1 cellular context compared by ENCODE assay signal in the genomic region with DNA sequence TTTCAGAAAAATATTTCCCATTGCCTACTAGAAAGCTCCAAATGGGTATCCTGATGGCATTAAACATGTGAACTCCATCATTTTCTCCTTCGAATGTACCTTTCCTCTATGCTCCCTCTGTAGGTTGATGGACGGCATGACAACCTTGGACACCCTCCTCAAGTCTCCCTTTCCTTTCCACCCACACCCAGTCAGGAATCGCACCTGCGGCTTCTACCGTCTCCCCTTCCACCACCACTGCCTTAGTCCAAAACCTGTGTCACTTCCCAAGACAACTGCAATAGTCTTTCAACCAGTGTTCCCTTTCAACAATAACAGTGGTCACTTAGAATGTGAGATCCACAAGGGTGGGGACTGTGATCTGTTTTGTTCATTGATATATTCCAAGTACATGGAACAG.
A peak's percentile ranks its signal among the peaks of the same experiment; 100 is the strongest.
TF ChIP-seq lines count a peak whose summit lies in the region.

No MANE protein-coding gene starts in this region.

TF ChIP-seq in HepG2, 621 proteins besides CTCF, POLR2A, EP300 and RAD21 (continued from another document and continues in another):
- TF ChIP-seq, protein P1, sequence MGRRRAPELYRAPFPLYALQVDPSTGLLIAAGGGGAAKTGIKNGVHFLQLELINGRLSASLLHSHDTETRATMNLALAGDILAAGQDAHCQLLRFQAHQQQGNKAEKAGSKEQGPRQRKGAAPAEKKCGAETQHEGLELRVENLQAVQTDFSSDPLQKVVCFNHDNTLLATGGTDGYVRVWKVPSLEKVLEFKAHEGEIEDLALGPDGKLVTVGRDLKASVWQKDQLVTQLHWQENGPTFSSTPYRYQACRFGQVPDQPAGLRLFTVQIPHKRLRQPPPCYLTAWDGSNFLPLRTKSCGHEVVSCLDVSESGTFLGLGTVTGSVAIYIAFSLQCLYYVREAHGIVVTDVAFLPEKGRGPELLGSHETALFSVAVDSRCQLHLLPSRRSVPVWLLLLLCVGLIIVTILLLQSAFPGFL (CRISPR knock-in tag; IDR thresholded peaks at IDR 0.05): no peak
- TF ChIP-seq, protein P2, sequence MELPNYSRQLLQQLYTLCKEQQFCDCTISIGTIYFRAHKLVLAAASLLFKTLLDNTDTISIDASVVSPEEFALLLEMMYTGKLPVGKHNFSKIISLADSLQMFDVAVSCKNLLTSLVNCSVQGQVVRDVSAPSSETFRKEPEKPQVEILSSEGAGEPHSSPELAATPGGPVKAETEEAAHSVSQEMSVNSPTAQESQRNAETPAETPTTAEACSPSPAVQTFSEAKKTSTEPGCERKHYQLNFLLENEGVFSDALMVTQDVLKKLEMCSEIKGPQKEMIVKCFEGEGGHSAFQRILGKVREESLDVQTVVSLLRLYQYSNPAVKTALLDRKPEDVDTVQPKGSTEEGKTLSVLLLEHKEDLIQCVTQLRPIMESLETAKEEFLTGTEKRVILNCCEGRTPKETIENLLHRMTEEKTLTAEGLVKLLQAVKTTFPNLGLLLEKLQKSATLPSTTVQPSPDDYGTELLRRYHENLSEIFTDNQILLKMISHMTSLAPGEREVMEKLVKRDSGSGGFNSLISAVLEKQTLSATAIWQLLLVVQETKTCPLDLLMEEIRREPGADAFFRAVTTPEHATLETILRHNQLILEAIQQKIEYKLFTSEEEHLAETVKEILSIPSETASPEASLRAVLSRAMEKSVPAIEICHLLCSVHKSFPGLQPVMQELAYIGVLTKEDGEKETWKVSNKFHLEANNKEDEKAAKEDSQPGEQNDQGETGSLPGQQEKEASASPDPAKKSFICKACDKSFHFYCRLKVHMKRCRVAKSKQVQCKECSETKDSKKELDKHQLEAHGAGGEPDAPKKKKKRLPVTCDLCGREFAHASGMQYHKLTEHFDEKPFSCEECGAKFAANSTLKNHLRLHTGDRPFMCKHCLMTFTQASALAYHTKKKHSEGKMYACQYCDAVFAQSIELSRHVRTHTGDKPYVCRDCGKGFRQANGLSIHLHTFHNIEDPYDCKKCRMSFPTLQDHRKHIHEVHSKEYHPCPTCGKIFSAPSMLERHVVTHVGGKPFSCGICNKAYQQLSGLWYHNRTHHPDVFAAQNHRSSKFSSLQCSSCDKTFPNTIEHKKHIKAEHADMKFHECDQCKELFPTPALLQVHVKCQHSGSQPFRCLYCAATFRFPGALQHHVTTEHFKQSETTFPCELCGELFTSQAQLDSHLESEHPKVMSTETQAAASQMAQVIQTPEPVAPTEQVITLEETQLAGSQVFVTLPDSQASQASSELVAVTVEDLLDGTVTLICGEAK (IDR thresholded peaks at IDR 0.05): no peak
- TF ChIP-seq, protein P2 (CRISPR knock-in tag; IDR thresholded peaks at IDR 0.05): no peak
- no peak for TF ChIP-seq RBM39 (IDR thresholded peaks at IDR 0.05; ENCODE audit: low read depth, low read length, poor library complexity, severe bottlenecking)
- TF ChIP-seq BRD4 (CRISPR knock-in tag; IDR thresholded peaks at IDR 0.05): no peak
- TF ChIP-seq TGIF2 (CRISPR knock-in tag; IDR thresholded peaks at IDR 0.05): no peak
- TF ChIP-seq, protein P3, sequence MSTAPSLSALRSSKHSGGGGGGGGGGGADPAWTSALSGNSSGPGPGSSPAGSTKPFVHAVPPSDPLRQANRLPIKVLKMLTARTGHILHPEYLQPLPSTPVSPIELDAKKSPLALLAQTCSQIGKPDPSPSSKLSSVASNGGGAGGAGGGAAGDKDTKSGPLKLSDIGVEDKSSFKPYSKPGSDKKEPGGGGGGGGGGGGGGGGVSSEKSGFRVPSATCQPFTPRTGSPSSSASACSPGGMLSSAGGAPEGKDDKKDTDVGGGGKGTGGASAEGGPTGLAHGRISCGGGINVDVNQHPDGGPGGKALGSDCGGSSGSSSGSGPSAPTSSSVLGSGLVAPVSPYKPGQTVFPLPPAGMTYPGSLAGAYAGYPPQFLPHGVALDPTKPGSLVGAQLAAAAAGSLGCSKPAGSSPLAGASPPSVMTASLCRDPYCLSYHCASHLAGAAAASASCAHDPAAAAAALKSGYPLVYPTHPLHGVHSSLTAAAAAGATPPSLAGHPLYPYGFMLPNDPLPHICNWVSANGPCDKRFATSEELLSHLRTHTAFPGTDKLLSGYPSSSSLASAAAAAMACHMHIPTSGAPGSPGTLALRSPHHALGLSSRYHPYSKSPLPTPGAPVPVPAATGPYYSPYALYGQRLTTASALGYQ (CRISPR knock-in tag; IDR thresholded peaks at IDR 0.05): no peak
- no peak for TF ChIP-seq ZNF333 (CRISPR knock-in tag; IDR thresholded peaks at IDR 0.05; ENCODE audit: borderline replicate concordance)
- TF ChIP-seq, protein P4, sequence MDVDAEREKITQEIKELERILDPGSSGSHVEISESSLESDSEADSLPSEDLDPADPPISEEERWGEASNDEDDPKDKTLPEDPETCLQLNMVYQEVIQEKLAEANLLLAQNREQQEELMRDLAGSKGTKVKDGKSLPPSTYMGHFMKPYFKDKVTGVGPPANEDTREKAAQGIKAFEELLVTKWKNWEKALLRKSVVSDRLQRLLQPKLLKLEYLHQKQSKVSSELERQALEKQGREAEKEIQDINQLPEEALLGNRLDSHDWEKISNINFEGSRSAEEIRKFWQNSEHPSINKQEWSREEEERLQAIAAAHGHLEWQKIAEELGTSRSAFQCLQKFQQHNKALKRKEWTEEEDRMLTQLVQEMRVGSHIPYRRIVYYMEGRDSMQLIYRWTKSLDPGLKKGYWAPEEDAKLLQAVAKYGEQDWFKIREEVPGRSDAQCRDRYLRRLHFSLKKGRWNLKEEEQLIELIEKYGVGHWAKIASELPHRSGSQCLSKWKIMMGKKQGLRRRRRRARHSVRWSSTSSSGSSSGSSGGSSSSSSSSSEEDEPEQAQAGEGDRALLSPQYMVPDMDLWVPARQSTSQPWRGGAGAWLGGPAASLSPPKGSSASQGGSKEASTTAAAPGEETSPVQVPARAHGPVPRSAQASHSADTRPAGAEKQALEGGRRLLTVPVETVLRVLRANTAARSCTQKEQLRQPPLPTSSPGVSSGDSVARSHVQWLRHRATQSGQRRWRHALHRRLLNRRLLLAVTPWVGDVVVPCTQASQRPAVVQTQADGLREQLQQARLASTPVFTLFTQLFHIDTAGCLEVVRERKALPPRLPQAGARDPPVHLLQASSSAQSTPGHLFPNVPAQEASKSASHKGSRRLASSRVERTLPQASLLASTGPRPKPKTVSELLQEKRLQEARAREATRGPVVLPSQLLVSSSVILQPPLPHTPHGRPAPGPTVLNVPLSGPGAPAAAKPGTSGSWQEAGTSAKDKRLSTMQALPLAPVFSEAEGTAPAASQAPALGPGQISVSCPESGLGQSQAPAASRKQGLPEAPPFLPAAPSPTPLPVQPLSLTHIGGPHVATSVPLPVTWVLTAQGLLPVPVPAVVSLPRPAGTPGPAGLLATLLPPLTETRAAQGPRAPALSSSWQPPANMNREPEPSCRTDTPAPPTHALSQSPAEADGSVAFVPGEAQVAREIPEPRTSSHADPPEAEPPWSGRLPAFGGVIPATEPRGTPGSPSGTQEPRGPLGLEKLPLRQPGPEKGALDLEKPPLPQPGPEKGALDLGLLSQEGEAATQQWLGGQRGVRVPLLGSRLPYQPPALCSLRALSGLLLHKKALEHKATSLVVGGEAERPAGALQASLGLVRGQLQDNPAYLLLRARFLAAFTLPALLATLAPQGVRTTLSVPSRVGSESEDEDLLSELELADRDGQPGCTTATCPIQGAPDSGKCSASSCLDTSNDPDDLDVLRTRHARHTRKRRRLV (CRISPR knock-in tag; IDR thresholded peaks at IDR 0.05): no peak
- peak; percentile 13; the same call in 1 of the 2 replicates for TF ChIP-seq SOX5 (CRISPR knock-in tag; IDR thresholded peaks at IDR 0.05; ENCODE audit: borderline replicate concordance)
- no peak for TF ChIP-seq ZNF34 (CRISPR knock-in tag; IDR thresholded peaks at IDR 0.05; ENCODE audit: borderline replicate concordance)
- TF ChIP-seq XRCC5 (optimal IDR thresholded peaks at IDR 0.05; ENCODE audit: low read length): peak; percentile 34
- TF ChIP-seq MEIS2 (CRISPR knock-in tag; IDR thresholded peaks at IDR 0.05): no peak
- TF ChIP-seq, protein P5, sequence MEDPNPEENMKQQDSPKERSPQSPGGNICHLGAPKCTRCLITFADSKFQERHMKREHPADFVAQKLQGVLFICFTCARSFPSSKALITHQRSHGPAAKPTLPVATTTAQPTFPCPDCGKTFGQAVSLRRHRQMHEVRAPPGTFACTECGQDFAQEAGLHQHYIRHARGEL (CRISPR knock-in tag; IDR thresholded peaks at IDR 0.05): no peak
- 0 out of 2 replicates have a peak, but pooled peaks have one; percentile 26 for TF ChIP-seq MIXL1 (CRISPR knock-in tag; IDR thresholded peaks at IDR 0.05)
- peak; percentile 45; the same call in 1 of the 2 replicates for TF ChIP-seq SMYD3 (CRISPR knock-in tag; IDR thresholded peaks at IDR 0.05)
- peak; percentile 52; the same call in 1 of the 2 replicates for TF ChIP-seq GATAD2A (CRISPR knock-in tag; IDR thresholded peaks at IDR 0.05)
- TF ChIP-seq, protein P6, sequence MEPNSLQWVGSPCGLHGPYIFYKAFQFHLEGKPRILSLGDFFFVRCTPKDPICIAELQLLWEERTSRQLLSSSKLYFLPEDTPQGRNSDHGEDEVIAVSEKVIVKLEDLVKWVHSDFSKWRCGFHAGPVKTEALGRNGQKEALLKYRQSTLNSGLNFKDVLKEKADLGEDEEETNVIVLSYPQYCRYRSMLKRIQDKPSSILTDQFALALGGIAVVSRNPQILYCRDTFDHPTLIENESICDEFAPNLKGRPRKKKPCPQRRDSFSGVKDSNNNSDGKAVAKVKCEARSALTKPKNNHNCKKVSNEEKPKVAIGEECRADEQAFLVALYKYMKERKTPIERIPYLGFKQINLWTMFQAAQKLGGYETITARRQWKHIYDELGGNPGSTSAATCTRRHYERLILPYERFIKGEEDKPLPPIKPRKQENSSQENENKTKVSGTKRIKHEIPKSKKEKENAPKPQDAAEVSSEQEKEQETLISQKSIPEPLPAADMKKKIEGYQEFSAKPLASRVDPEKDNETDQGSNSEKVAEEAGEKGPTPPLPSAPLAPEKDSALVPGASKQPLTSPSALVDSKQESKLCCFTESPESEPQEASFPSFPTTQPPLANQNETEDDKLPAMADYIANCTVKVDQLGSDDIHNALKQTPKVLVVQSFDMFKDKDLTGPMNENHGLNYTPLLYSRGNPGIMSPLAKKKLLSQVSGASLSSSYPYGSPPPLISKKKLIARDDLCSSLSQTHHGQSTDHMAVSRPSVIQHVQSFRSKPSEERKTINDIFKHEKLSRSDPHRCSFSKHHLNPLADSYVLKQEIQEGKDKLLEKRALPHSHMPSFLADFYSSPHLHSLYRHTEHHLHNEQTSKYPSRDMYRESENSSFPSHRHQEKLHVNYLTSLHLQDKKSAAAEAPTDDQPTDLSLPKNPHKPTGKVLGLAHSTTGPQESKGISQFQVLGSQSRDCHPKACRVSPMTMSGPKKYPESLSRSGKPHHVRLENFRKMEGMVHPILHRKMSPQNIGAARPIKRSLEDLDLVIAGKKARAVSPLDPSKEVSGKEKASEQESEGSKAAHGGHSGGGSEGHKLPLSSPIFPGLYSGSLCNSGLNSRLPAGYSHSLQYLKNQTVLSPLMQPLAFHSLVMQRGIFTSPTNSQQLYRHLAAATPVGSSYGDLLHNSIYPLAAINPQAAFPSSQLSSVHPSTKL (CRISPR knock-in tag; IDR thresholded peaks at IDR 0.05): 0 out of 2 replicates have a peak, but pooled peaks have one; percentile 19
- TF ChIP-seq, protein P7, sequence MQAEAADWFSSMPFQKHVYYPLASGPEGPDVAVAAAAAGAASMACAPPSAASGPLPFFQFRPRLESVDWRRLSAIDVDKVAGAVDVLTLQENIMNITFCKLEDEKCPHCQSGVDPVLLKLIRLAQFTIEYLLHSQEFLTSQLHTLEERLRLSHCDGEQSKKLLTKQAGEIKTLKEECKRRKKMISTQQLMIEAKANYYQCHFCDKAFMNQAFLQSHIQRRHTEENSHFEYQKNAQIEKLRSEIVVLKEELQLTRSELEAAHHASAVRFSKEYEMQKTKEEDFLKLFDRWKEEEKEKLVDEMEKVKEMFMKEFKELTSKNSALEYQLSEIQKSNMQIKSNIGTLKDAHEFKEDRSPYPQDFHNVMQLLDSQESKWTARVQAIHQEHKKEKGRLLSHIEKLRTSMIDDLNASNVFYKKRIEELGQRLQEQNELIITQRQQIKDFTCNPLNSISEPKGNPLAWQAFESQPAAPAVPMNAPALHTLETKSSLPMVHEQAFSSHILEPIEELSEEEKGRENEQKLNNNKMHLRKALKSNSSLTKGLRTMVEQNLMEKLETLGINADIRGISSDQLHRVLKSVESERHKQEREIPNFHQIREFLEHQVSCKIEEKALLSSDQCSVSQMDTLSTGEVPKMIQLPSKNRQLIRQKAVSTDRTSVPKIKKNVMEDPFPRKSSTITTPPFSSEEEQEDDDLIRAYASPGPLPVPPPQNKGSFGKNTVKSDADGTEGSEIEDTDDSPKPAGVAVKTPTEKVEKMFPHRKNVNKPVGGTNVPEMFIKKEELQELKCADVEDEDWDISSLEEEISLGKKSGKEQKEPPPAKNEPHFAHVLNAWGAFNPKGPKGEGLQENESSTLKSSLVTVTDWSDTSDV (CRISPR knock-in tag; IDR thresholded peaks at IDR 0.05): no peak
- no peak for TF ChIP-seq CHD2 (IDR thresholded peaks at IDR 0.05; ENCODE audit: low read depth, low read length)
- peak; percentile 96 for TF ChIP-seq SMC3 (IDR thresholded peaks at IDR 0.05; ENCODE audit: low read length)
- peak; percentile 54; the same call in 1 of the 2 replicates for TF ChIP-seq TARDBP (CRISPR knock-in tag; IDR thresholded peaks at IDR 0.05)
- TF ChIP-seq ZNF124 (CRISPR knock-in tag; IDR thresholded peaks at IDR 0.05): no peak
